Comparison of ENCODE assay signal across 10 cellular contexts in genomic region chr20:37282558-37282957, GRCh38. TPM values are rescaled to one million over a fixed set of nuclear protein-coding genes. Genes with fewer than 3 reads are reported as not detected.
A peak's percentile ranks its signal among the peaks of the same experiment; 100 is the strongest.
DNase-seq lines count a peak whose midpoint lies in the region; ATAC-seq, FAIRE-seq and TF ChIP-seq lines count a peak whose summit lies in the region.
"Had no signal": no experiment of that assay in that cellular context is flagged by ENCODE, and none has a peak within 500 bp of the region (broad histone marks: within the 10 kb centered on the region; RNA-seq: fewer than 3 reads in every experiment).

No MANE protein-coding gene starts in this region.

- peak; percentile 68 for DNase-seq in AG08396 (ENCODE audit: low spot score)
- peak; percentile 44 for DNase-seq in bronchial epithelial cell (ENCODE audit: low read depth)
- DNase-seq in activated CD4-positive, alpha-beta T cell treated with anti-CD3 and anti-CD28 coated beads, Interleukin-2, amount 10 ng/mL, durations not matched to agents 7 days and 5 days = no peak
- no peak for DNase-seq in DMS79 (lab: John Stamatoyannopoulos, UW)
- DNase-seq: colonic mucosa had no signal

- H3K27ac Mint-ChIP-seq in activated CD4-positive, alpha-beta T cell treated with anti-CD3 and anti-CD28 coated beads, Interleukin-2, amount 10 ng/mL, durations not matched to agents 7 days and 5 days = no peak overlapping the region

- H3K27me3 ChIP-seq in bronchial epithelial cell (ENCODE audit: control insufficient read depth, insufficient read depth, low read length) (no peaks in the 10 kb centered on the region), muscle layer of duodenum (ENCODE audit: low read depth, low read length) (no peaks in the 10 kb centered on the region)
- H3K27me3 ChIP-seq: colonic mucosa had no signal

- CTCF ChIA-PET in activated CD4-positive, alpha-beta T cell treated with anti-CD3 and anti-CD28 coated beads, Interleukin-2, amount 10 ng/mL, durations not matched to agents 7 days and 5 days (lab: Charles Lee) = interaction anchor here (1.2 kb wide), 2 partner anchors 102 to 117 kb away, joined by 3 to 4 read pairs; no protein-coding TSS in a partner anchor

- peak; percentile 51 for TF ChIP-seq CTCF in bronchial epithelial cell (IDR thresholded peaks at IDR 0.05; ENCODE audit: insufficient read depth, low read length, severe bottlenecking)

- no peak for TF ChIP-seq EP300 in Ishikawa (IDR thresholded peaks at IDR 0.05; ENCODE audit: borderline replicate concordance)

- H3K4me1 ChIP-seq in muscle layer of duodenum (ENCODE audit: control insufficient read depth in 1 of 2, insufficient read depth in 2 of 2, low read length in 2 of 2) = no peaks in the 10 kb centered on the region
- H3K4me1 ChIP-seq: colonic mucosa had no signal

- peaks cover 5% of the 10 kb centered on the region for H3K27me3 Mint-ChIP-seq in activated CD4-positive, alpha-beta T cell treated with anti-CD3 and anti-CD28 coated beads, Interleukin-2, amount 10 ng/mL, durations not matched to agents 7 days and 5 days

- H3K36me3 Mint-ChIP-seq in activated CD4-positive, alpha-beta T cell treated with anti-CD3 and anti-CD28 coated beads, Interleukin-2, amount 10 ng/mL, durations not matched to agents 7 days and 5 days (ENCODE audit: low read depth) = no peaks in the 10 kb centered on the region

- no peak for ATAC-seq in GM18868 (IDR thresholded peaks at IDR 0.05; ENCODE audit: unreplicated experiment)
- no peak for ATAC-seq in HG03521 (IDR thresholded peaks at IDR 0.05; ENCODE audit: unreplicated experiment)

- H3K27ac ChIP-seq in muscle layer of duodenum (ENCODE audit: low read length) = peak overlapping the region; percentile 25
- H3K27ac ChIP-seq: colonic mucosa had no signal

- FAIRE-seq in bronchial epithelial cell (lab: Jason Lieb, UNC) = no peak
- FAIRE-seq: G401.6 had no signal

- H3K36me3 ChIP-seq in bronchial epithelial cell (ENCODE audit: control insufficient read depth, insufficient read depth, low read length) (no peaks in the 10 kb centered on the region), muscle layer of duodenum (ENCODE audit: control insufficient read depth in 1 of 2, insufficient read depth in 2 of 2, low read length in 2 of 2) (no peaks in the 10 kb centered on the region)
- H3K36me3 ChIP-seq: colonic mucosa had no signal

- no peaks in the 10 kb centered on the region for H3K4me1 Mint-ChIP-seq in activated CD4-positive, alpha-beta T cell treated with anti-CD3 and anti-CD28 coated beads, Interleukin-2, amount 10 ng/mL, durations not matched to agents 7 days and 5 days

- no peaks in the 10 kb centered on the region for H3K9me3 ChIP-seq in muscle layer of duodenum (ENCODE audit: control insufficient read depth in 1 of 2, low read length in 2 of 2)
- H3K9me3 ChIP-seq: colonic mucosa had no signal

- peak; percentile 35 for TF ChIP-seq RAD21 in Ishikawa (IDR thresholded peaks at IDR 0.05; ENCODE audit: low read depth)

- no peak overlapping the region for H3K4me3 Mint-ChIP-seq in activated CD4-positive, alpha-beta T cell treated with anti-CD3 and anti-CD28 coated beads, Interleukin-2, amount 10 ng/mL, durations not matched to agents 7 days and 5 days

- no peaks in the 10 kb centered on the region for H3K9me3 Mint-ChIP-seq in activated CD4-positive, alpha-beta T cell treated with anti-CD3 and anti-CD28 coated beads, Interleukin-2, amount 10 ng/mL, durations not matched to agents 7 days and 5 days

- POLR2A ChIA-PET in activated CD4-positive, alpha-beta T cell treated with anti-CD3 and anti-CD28 coated beads, Interleukin-2, amount 10 ng/mL, durations not matched to agents 7 days and 5 days (lab: Charles Lee) = interaction anchor here (0.6 kb wide), 1 partner anchor 20 kb away, joined by 3 read pairs; no protein-coding TSS in a partner anchor

- H3K4me3 ChIP-seq in bronchial epithelial cell (ENCODE audit: low read depth, low read length) (no peak overlapping the region), muscle layer of duodenum (ENCODE audit: low read depth in 1 of 2, low read length in 2 of 2) (no peak overlapping the region)
- H3K4me3 ChIP-seq: colonic mucosa had no signal

TF ChIP-seq in Ishikawa, 13 proteins besides CTCF, POLR2A, EP300 and RAD21:
- TF ChIP-seq, protein P1, sequence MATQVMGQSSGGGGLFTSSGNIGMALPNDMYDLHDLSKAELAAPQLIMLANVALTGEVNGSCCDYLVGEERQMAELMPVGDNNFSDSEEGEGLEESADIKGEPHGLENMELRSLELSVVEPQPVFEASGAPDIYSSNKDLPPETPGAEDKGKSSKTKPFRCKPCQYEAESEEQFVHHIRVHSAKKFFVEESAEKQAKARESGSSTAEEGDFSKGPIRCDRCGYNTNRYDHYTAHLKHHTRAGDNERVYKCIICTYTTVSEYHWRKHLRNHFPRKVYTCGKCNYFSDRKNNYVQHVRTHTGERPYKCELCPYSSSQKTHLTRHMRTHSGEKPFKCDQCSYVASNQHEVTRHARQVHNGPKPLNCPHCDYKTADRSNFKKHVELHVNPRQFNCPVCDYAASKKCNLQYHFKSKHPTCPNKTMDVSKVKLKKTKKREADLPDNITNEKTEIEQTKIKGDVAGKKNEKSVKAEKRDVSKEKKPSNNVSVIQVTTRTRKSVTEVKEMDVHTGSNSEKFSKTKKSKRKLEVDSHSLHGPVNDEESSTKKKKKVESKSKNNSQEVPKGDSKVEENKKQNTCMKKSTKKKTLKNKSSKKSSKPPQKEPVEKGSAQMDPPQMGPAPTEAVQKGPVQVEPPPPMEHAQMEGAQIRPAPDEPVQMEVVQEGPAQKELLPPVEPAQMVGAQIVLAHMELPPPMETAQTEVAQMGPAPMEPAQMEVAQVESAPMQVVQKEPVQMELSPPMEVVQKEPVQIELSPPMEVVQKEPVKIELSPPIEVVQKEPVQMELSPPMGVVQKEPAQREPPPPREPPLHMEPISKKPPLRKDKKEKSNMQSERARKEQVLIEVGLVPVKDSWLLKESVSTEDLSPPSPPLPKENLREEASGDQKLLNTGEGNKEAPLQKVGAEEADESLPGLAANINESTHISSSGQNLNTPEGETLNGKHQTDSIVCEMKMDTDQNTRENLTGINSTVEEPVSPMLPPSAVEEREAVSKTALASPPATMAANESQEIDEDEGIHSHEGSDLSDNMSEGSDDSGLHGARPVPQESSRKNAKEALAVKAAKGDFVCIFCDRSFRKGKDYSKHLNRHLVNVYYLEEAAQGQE (IDR thresholded peaks at IDR 0.05; ENCODE audit: low read depth) = no peak
- no peak for TF ChIP-seq TAF1 (IDR thresholded peaks at IDR 0.05; ENCODE audit: low read depth)
- no peak for TF ChIP-seq NFIC (IDR thresholded peaks at IDR 0.05)
- TF ChIP-seq CEBPB (IDR thresholded peaks at IDR 0.05) = no peak

RNA-seq across cellular contexts. Expression of gene MANBAL, which starts 6.9 kb away (rescaled TPM):
- 14.8 and 21.1 TPM in 2 replicates for total RNA-seq in bronchial epithelial cell
- 10 to 100 TPM; 10.9 to 11.0 TPM for total RNA-seq in activated CD4-positive, alpha-beta T cell treated with anti-CD3 and anti-CD28 coated beads, Interleukin-2, amount 10 ng/mL, durations not matched to agents 7 days and 5 days

RNA-seq across cellular contexts. Expression of gene GHRH, which starts 20.9 kb away (rescaled TPM):
- not detected in 2 replicates for total RNA-seq in bronchial epithelial cell
- not detected for total RNA-seq in activated CD4-positive, alpha-beta T cell treated with anti-CD3 and anti-CD28 coated beads, Interleukin-2, amount 10 ng/mL, durations not matched to agents 7 days and 5 days
- total RNA-seq: colonic mucosa had no signal

Comparison
In these comparisons a context has a peak if more than half of its experiments do, and no peak if none do; other contexts are left out.
1. DNase-seq: peak in AG08396 (single experiment) and bronchial epithelial cell (single experiment); none in activated CD4-positive, alpha-beta T cell treated with anti-CD3 and anti-CD28 coated beads, Interleukin-2, amount 10 ng/mL, durations not matched to agents 7 days and 5 days (single experiment) and DMS79 (single experiment).